ENCODE assay signal across 8 cellular contexts in genomic region chr3:71930056-71930991, GRCh38.
A peak's percentile ranks its signal among the peaks of the same experiment; 100 is the strongest.
DNase-seq lines count a peak whose midpoint lies in the region; ATAC-seq and TF ChIP-seq lines count a peak whose summit lies in the region.

No MANE protein-coding gene starts in this region.

- TF ChIP-seq CTCF in HFFc6 (IDR thresholded peaks at IDR 0.05) = peak; percentile 41
- peak; percentile 37; the same call in 1 of the 2 replicates for TF ChIP-seq CTCF in WTC11 (IDR thresholded peaks at IDR 0.05)

- H3K27me3 Mint-ChIP-seq in HFFc6 (ENCODE audit: insufficient read depth) (peaks cover 33% of the 10 kb centered on the region), WTC11 (ENCODE audit: low read depth) (no peaks in the 10 kb centered on the region)

- no peak overlapping the region for H3K27ac Mint-ChIP-seq in HFFc6
- no peak overlapping the region; the same call in 1 of the 2 replicates for H3K27ac Mint-ChIP-seq in WTC11

- POLR2A ChIA-PET in WTC11 (lab: Charles Lee) = no interaction called here

- peak; percentile 58 for ATAC-seq in WTC11
- ATAC-seq in HG03097 (IDR thresholded peaks at IDR 0.05; ENCODE audit: low FRiP score, unreplicated experiment) = no peak
- ATAC-seq in GM21381 (IDR thresholded peaks at IDR 0.05; ENCODE audit: unreplicated experiment) = no peak

- DNase-seq in GM03348 (ENCODE audit: low spot score) (peak; percentile 86), HFFc6 (no peak), WTC11 (ENCODE audit: low spot score) (peak; percentile 45), iris pigment epithelial cell (ENCODE audit: low read depth) (peak; percentile 63), NCI-H128 (lab: John Stamatoyannopoulos, UW; ENCODE audit: unreplicated experiment) (no peak), NCI-H446 (lab: John Stamatoyannopoulos, UW) (no peak)

- CTCF ChIA-PET in WTC11 (lab: Charles Lee) = interaction anchor here (0.5 to 3.3 kb wide), 49 partner anchors 11 to 1002 kb away, joined by 3 to 45 read pairs (median 3); no protein-coding TSS in a partner anchor

- H3K4me3 Mint-ChIP-seq in HFFc6 = no peak overlapping the region
- H3K4me3 Mint-ChIP-seq in WTC11 = no peak overlapping the region

- no peaks in the 10 kb centered on the region for H3K36me3 Mint-ChIP-seq in HFFc6 (ENCODE audit: low read depth)
- peaks cover 3% of the 10 kb centered on the region; the same call in 1 of the 2 replicates for H3K36me3 Mint-ChIP-seq in WTC11

- no peaks in the 10 kb centered on the region for H3K9me3 Mint-ChIP-seq in HFFc6
- peaks cover 8% of the 10 kb centered on the region for H3K9me3 Mint-ChIP-seq in WTC11

- H3K4me1 Mint-ChIP-seq in HFFc6 (ENCODE audit: low read depth) (peaks cover 6% of the 10 kb centered on the region; the same call in 1 of the 2 replicates), WTC11 (peaks cover 48% of the 10 kb centered on the region)

TF ChIP-seq in WTC11, 78 proteins besides CTCF, POLR2A, EP300 and RAD21:
- TF ChIP-seq JAZF1 (CRISPR knock-in tag; IDR thresholded peaks at IDR 0.05) (no peak), GRHL2 (CRISPR knock-in tag; IDR thresholded peaks at IDR 0.05; ENCODE audit: insufficient replicate concordance, severe bottlenecking) (no peak), ATF6 (CRISPR knock-in tag; IDR thresholded peaks at IDR 0.05) (no peak), ZBTB21 (CRISPR knock-in tag; IDR thresholded peaks at IDR 0.05; ENCODE audit: borderline replicate concordance) (no peak), IRF1 (CRISPR knock-in tag; IDR thresholded peaks at IDR 0.05) (no peak), ELF4 (CRISPR knock-in tag; IDR thresholded peaks at IDR 0.05; ENCODE audit: low read depth) (no peak), FOXK1 (CRISPR knock-in tag; IDR thresholded peaks at IDR 0.05) (no peak), TEAD1 (CRISPR knock-in tag; IDR thresholded peaks at IDR 0.05) (no peak), PREB (CRISPR knock-in tag; IDR thresholded peaks at IDR 0.05; ENCODE audit: borderline replicate concordance) (no peak), ZNF396 (CRISPR knock-in tag; IDR thresholded peaks at IDR 0.05; ENCODE audit: borderline replicate concordance) (no peak), ZNF317 (CRISPR knock-in tag; IDR thresholded peaks at IDR 0.05; ENCODE audit: borderline replicate concordance, low read depth) (no peak), EMX1 (CRISPR knock-in tag; IDR thresholded peaks at IDR 0.05) (no peak), MYBL2 (CRISPR knock-in tag; IDR thresholded peaks at IDR 0.05) (no peak), RELA (CRISPR knock-in tag; IDR thresholded peaks at IDR 0.05; ENCODE audit: borderline replicate concordance) (no peak), USF2 (CRISPR knock-in tag; IDR thresholded peaks at IDR 0.05) (no peak)
- TF ChIP-seq, protein P1, sequence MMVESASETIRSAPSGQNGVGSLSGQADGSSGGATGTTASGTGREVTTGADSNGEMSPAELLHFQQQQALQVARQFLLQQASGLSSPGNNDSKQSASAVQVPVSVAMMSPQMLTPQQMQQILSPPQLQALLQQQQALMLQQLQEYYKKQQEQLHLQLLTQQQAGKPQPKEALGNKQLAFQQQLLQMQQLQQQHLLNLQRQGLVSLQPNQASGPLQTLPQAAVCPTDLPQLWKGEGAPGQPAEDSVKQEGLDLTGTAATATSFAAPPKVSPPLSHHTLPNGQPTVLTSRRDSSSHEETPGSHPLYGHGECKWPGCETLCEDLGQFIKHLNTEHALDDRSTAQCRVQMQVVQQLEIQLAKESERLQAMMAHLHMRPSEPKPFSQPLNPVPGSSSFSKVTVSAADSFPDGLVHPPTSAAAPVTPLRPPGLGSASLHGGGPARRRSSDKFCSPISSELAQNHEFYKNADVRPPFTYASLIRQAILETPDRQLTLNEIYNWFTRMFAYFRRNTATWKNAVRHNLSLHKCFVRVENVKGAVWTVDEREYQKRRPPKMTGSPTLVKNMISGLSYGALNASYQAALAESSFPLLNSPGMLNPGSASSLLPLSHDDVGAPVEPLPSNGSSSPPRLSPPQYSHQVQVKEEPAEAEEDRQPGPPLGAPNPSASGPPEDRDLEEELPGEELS (CRISPR knock-in tag; IDR thresholded peaks at IDR 0.05) = no peak
- TF ChIP-seq, protein P2, sequence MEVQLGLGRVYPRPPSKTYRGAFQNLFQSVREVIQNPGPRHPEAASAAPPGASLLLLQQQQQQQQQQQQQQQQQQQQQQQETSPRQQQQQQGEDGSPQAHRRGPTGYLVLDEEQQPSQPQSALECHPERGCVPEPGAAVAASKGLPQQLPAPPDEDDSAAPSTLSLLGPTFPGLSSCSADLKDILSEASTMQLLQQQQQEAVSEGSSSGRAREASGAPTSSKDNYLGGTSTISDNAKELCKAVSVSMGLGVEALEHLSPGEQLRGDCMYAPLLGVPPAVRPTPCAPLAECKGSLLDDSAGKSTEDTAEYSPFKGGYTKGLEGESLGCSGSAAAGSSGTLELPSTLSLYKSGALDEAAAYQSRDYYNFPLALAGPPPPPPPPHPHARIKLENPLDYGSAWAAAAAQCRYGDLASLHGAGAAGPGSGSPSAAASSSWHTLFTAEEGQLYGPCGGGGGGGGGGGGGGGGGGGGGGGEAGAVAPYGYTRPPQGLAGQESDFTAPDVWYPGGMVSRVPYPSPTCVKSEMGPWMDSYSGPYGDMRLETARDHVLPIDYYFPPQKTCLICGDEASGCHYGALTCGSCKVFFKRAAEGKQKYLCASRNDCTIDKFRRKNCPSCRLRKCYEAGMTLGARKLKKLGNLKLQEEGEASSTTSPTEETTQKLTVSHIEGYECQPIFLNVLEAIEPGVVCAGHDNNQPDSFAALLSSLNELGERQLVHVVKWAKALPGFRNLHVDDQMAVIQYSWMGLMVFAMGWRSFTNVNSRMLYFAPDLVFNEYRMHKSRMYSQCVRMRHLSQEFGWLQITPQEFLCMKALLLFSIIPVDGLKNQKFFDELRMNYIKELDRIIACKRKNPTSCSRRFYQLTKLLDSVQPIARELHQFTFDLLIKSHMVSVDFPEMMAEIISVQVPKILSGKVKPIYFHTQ (CRISPR knock-in tag; IDR thresholded peaks at IDR 0.05) = no peak
- TF ChIP-seq, protein P3, sequence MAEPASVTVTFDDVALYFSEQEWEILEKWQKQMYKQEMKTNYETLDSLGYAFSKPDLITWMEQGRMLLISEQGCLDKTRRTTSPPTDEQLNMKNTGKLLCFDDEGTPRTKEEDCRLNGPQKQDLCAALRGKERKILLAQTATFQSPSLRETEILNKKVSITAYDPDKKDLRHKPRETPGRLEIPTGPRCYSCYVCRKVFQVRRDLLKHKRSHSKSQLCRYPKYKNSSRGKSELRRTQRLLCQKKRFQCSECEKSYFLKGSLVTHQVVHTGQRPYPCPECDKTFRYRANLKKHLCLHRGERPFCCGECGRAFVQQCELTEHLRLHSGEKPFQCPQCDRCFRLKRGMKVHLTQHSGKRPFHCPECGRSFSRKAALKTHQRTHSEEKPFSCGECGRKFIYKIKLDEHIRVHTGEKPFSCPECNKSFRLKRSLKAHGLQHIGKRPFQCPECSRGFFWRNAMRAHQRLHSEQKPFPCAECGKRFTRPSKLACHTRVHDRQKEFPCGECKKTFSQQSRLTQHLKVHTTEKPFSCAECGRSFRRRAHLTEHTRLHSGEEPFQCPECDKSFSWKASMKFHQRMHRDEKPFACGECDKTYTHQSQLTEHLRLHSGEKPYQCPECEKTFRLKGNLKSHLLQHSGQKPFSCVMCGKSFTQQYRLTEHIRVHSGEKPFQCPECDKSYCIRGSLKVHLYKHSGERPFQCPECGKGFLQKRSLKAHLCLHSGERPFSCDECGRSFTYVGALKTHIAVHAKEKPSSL (CRISPR knock-in tag; conservative IDR thresholded peaks at IDR 0.05) = no peak
TF ChIP-seq in WTC11: peak in this region for 0.

Comparison
In these comparisons a context has a peak if more than half of its experiments do, and no peak if none do; other contexts are left out.
1. DNase-seq: peak in GM03348 (single experiment), WTC11 (single experiment) and iris pigment epithelial cell (single experiment); none in HFFc6 (single experiment), NCI-H128 (single experiment) and NCI-H446 (0 of 2).